ENCODE assay signal across 1 cellular context in genomic region chr10:27241640-27242472, GRCh38.
TF ChIP-seq lines count a peak whose summit lies in the region.

No MANE protein-coding gene starts in this region.

TF ChIP-seq in K562, 482 proteins besides CTCF, POLR2A, EP300 and RAD21 (continued from another document and continues in another):
- 0 out of 2 replicates have a peak, but pooled peaks have one; percentile 22 for TF ChIP-seq PATZ1 (CRISPR knock-in tag; IDR thresholded peaks at IDR 0.05; ENCODE audit: borderline replicate concordance)
- TF ChIP-seq CEBPG (CRISPR knock-in tag; IDR thresholded peaks at IDR 0.05): no peak
- TF ChIP-seq CEBPG (tag; conservative IDR thresholded peaks at IDR 0.05 in 1 of 2, IDR thresholded peaks at IDR 0.05 in 1 of 2): no peak
- TF ChIP-seq TFE3 (CRISPR knock-in tag; IDR thresholded peaks at IDR 0.05): no peak
- no peak for TF ChIP-seq RBM25 (IDR thresholded peaks at IDR 0.05; ENCODE audit: low read depth, low read length, severe bottlenecking)
- no peak for TF ChIP-seq RREB1 (CRISPR knock-in tag; IDR thresholded peaks at IDR 0.05)
- TF ChIP-seq ZKSCAN3 (CRISPR knock-in tag; IDR thresholded peaks at IDR 0.05): no peak
- no peak for TF ChIP-seq NR1H2 (CRISPR knock-in tag; IDR thresholded peaks at IDR 0.05)
- TF ChIP-seq SPI1 (IDR thresholded peaks at IDR 0.05; ENCODE audit: borderline replicate concordance, low read depth, low read length): peak; percentile 36; the same call in 1 of the 2 replicates
- no peak for TF ChIP-seq FOXA1 (IDR thresholded peaks at IDR 0.05; ENCODE audit: borderline replicate concordance)
- TF ChIP-seq CLOCK (CRISPR knock-in tag; IDR thresholded peaks at IDR 0.05; ENCODE audit: borderline replicate concordance): no peak
- no peak for TF ChIP-seq ZSCAN29 (IDR thresholded peaks at IDR 0.05)
- no peak for TF ChIP-seq HDAC6 (IDR thresholded peaks at IDR 0.05; ENCODE audit: low read depth, low read length)
- no peak for TF ChIP-seq ATF3 (IDR thresholded peaks at IDR 0.05)
- TF ChIP-seq ATF3 (CRISPR knock-in tag; conservative IDR thresholded peaks at IDR 0.05): no peak
- TF ChIP-seq MLX (CRISPR knock-in tag; conservative IDR thresholded peaks at IDR 0.05): no peak
- no peak for TF ChIP-seq NFYB (IDR thresholded peaks at IDR 0.05; ENCODE audit: extremely low read depth, insufficient read length)
- TF ChIP-seq COPS2 (conservative IDR thresholded peaks at IDR 0.05): no peak
- TF ChIP-seq SNRNP70 (optimal IDR thresholded peaks at IDR 0.05; ENCODE audit: low read depth, low read length): no peak
- no peak for TF ChIP-seq MCM3 (IDR thresholded peaks at IDR 0.05)
- peak; percentile 61; the same call in 1 of the 2 replicates for TF ChIP-seq SP1 (CRISPR knock-in tag; IDR thresholded peaks at IDR 0.05)
- 0 out of 2 replicates have a peak, but pooled peaks have one; percentile 29 for TF ChIP-seq CBX1 (IDR thresholded peaks at IDR 0.05; ENCODE audit: low read depth)
- TF ChIP-seq KDM4B (IDR thresholded peaks at IDR 0.05; ENCODE audit: borderline replicate concordance in 2 of 2, low read depth in 1 of 2): peak in 1 of 2 experiments; percentile 92; a peak in 1 of 4 replicates
- no peak for TF ChIP-seq BDP1 (IDR thresholded peaks at IDR 0.05; ENCODE audit: insufficient read depth, insufficient read length)
- no peak for TF ChIP-seq ZNF609 (CRISPR knock-in tag; IDR thresholded peaks at IDR 0.05; ENCODE audit: borderline replicate concordance)
